32 cellular contexts compared by ENCODE assay signal in the genomic region with DNA sequence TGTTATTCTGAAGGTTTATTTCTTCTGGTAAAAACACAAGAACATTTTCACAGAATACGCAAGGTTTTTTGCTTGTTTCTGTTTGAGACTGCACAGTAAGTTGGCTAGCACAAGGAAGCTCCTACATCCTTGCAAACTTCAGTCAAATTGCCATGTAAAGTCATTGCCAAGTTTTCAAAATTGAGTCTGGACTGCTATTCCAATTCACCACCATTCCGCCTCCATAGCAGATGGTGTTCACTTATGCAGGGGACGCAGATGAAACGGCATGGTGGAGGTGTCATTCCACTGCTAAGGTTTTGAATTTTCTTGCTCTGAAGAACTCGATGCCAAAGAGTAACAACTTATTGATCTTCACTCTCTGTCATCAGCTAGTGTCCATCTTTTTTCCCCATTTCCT.
"Had no signal": no experiment of that assay in that cellular context is flagged by ENCODE, and none has a peak within 500 bp of the region (broad histone marks: within the 10 kb centered on the region; RNA-seq: fewer than 3 reads in every experiment).

No MANE protein-coding gene starts in this region.

- H3K27me3 Mint-ChIP-seq: activated CD4-positive, alpha-beta memory T cell treated with anti-CD3 and anti-CD28 coated beads for 36 hours; activated CD4-positive, alpha-beta T cell treated with anti-CD3 and anti-CD28 coated beads, Interleukin-2, amount 10 ng/mL, durations not matched to agents 24 days and 14 days; activated naive CD8-positive, alpha-beta T cell treated with anti-CD3 and anti-CD28 coated beads for 36 hours; stimulated activated memory B cell treated with anti-CD40 and anti-IgM and Interleukin-4, amounts not matched to agents 10 μg/mL and 1 μg/mL and 100 μg/mL, for 72 hours; stimulated activated naive CD8-positive, alpha-beta T cell treated with anti-CD3 and anti-CD28 coated beads, Interleukin-15, amount 100 ng/mL, for 72 hours; T-helper 17 cell had no signal

- H3K4me3 Mint-ChIP-seq: activated CD4-positive, alpha-beta memory T cell treated with anti-CD3 and anti-CD28 coated beads for 36 hours; activated CD4-positive, alpha-beta T cell treated with anti-CD3 and anti-CD28 coated beads, Interleukin-2, amount 10 ng/mL, durations not matched to agents 24 days and 14 days; activated naive CD4-positive, alpha-beta T cell treated with anti-CD3 and anti-CD28 coated beads for 36 hours; activated naive CD8-positive, alpha-beta T cell treated with anti-CD3 and anti-CD28 coated beads for 36 hours; activated T-helper 1 cell treated with anti-CD3 and anti-CD28 coated beads, Interleukin-12 subunit alpha, Interleukin-12 subunit beta, Interleukin-2, Interleukin-4 antibody, amounts not matched to agents 30 ng/mL and 10 ng/mL and 1 ng/mL, durations not matched to agents 14 hours and 24 hours and 36 hours; endodermal cell; nephron progenitor cell; stimulated activated memory B cell treated with anti-CD40 and anti-IgM and Interleukin-4, amounts not matched to agents 10 μg/mL and 1 μg/mL and 100 μg/mL, for 72 hours; stimulated activated naive CD8-positive, alpha-beta T cell treated with anti-CD3 and anti-CD28 coated beads, Interleukin-15, amount 100 ng/mL, for 72 hours; T-helper 17 cell had no signal

- H3K4me3 ChIP-seq: heart right ventricle, left lung, lung, mucosa of descending colon, ovary, prostate gland, sigmoid colon, suprapubic skin, tibial artery had no signal

- H3K4me1 Mint-ChIP-seq: activated CD4-positive, alpha-beta T cell treated with anti-CD3 and anti-CD28 coated beads, Interleukin-2, amount 10 ng/mL, durations not matched to agents 24 days and 14 days; activated naive CD8-positive, alpha-beta T cell treated with anti-CD3 and anti-CD28 coated beads for 36 hours; stimulated activated memory B cell treated with anti-CD40 and anti-IgM and Interleukin-4, amounts not matched to agents 10 μg/mL and 1 μg/mL and 100 μg/mL, for 72 hours; stimulated activated naive CD8-positive, alpha-beta T cell treated with anti-CD3 and anti-CD28 coated beads, Interleukin-15, amount 100 ng/mL, for 72 hours; T-helper 17 cell had no signal

- H3K9me3 Mint-ChIP-seq: activated CD4-positive, alpha-beta T cell treated with anti-CD3 and anti-CD28 coated beads, Interleukin-2, amount 10 ng/mL, durations not matched to agents 24 days and 14 days; activated T-helper 1 cell treated with anti-CD3 and anti-CD28 coated beads, Interleukin-12 subunit alpha, Interleukin-12 subunit beta, Interleukin-2, Interleukin-4 antibody, amounts not matched to agents 30 ng/mL and 10 ng/mL and 1 ng/mL, durations not matched to agents 14 hours and 24 hours and 36 hours; endodermal cell; nephron progenitor cell; stimulated activated memory B cell treated with anti-CD40 and anti-IgM and Interleukin-4, amounts not matched to agents 10 μg/mL and 1 μg/mL and 100 μg/mL, for 72 hours had no signal

- H3K36me3 ChIP-seq: heart right ventricle, left lung, neutrophil, ovary, prostate gland, sigmoid colon, suprapubic skin, tibial artery had no signal

- H3K27ac Mint-ChIP-seq: activated CD4-positive, alpha-beta memory T cell treated with anti-CD3 and anti-CD28 coated beads for 36 hours; activated CD4-positive, alpha-beta T cell treated with anti-CD3 and anti-CD28 coated beads, Interleukin-2, amount 10 ng/mL, durations not matched to agents 24 days and 14 days; activated naive CD4-positive, alpha-beta T cell treated with anti-CD3 and anti-CD28 coated beads for 36 hours; activated naive CD8-positive, alpha-beta T cell treated with anti-CD3 and anti-CD28 coated beads for 36 hours; activated T-helper 1 cell treated with anti-CD3 and anti-CD28 coated beads, Interleukin-12 subunit alpha, Interleukin-12 subunit beta, Interleukin-2, Interleukin-4 antibody, amounts not matched to agents 30 ng/mL and 10 ng/mL and 1 ng/mL, durations not matched to agents 14 hours and 24 hours and 36 hours; endodermal cell; nephron progenitor cell; stimulated activated memory B cell treated with anti-CD40 and anti-IgM and Interleukin-4, amounts not matched to agents 10 μg/mL and 1 μg/mL and 100 μg/mL, for 72 hours; stimulated activated naive CD8-positive, alpha-beta T cell treated with anti-CD3 and anti-CD28 coated beads, Interleukin-15, amount 100 ng/mL, for 72 hours; T-helper 17 cell had no signal

- H3K27ac ChIP-seq: foreskin keratinocyte, heart right ventricle, left lung, neutrophil, ovary, prostate gland, sigmoid colon, suprapubic skin, tibial artery had no signal

- H3K27me3 ChIP-seq: foreskin keratinocyte, heart right ventricle, left lung, neutrophil, ovary, sigmoid colon, suprapubic skin, tibial artery had no signal

- H3K9me3 ChIP-seq: heart right ventricle, left lung, mucosa of descending colon, neutrophil, ovary, prostate gland, sigmoid colon, suprapubic skin, tibial artery had no signal

- ATAC-seq: esophagus mucosa; foreskin keratinocyte; heart right ventricle; left lung; mucosa of descending colon; stimulated activated memory B cell treated with anti-CD40 and anti-IgM and Interleukin-4, amounts not matched to agents 10 μg/mL and 1 μg/mL and 100 μg/mL, for 72 hours; stimulated activated naive CD8-positive, alpha-beta T cell treated with anti-CD3 and anti-CD28 coated beads, Interleukin-15, amount 100 ng/mL, for 72 hours; T-helper 17 cell had no signal

- H3K4me1 ChIP-seq: foreskin keratinocyte, left lung, prostate gland, sigmoid colon, suprapubic skin, tibial artery had no signal

- DNase-seq: activated CD4-positive, alpha-beta memory T cell treated with anti-CD3 and anti-CD28 coated beads for 36 hours; activated CD4-positive, alpha-beta T cell treated with anti-CD3 and anti-CD28 coated beads, Interleukin-2, amount 10 ng/mL, durations not matched to agents 24 days and 14 days; activated CD4-positive, CD25-positive, alpha-beta regulatory T cell treated with anti-CD3 and anti-CD28 coated beads, Interleukin-2, amount 50 U/mL, for 72 hours; activated CD8-positive, alpha-beta memory T cell treated with anti-CD3 and anti-CD28 coated beads, Interleukin-2, amount 50 U/mL, for 4 hours; activated effector memory CD4-positive, alpha-beta T cell treated with anti-CD3 and anti-CD28 coated beads, Interleukin-2, amount 50 U/mL, for 16 hours; activated naive CD4-positive, alpha-beta T cell treated with anti-CD3 and anti-CD28 coated beads for 36 hours; activated naive CD8-positive, alpha-beta T cell treated with anti-CD3 and anti-CD28 coated beads for 36 hours; activated T-cell treated with anti-CD3 and anti-CD28 coated beads, Interleukin-2, amount 50 U/mL, for 1 hour; endodermal cell; foreskin keratinocyte; heart right ventricle; left lung; mesendoderm; mucosa of descending colon; nephron progenitor cell; ovary; sigmoid colon; small intestine; stimulated activated CD4-positive, alpha-beta T cell treated with anti-CD3 and anti-CD28 coated beads, Interleukin-1b, Interleukin-23, amount 100 ng/mL, for 48 hours; stimulated activated CD4-positive, alpha-beta T cell treated with anti-CD3 and anti-CD28 coated beads, Interleukin-4, amount 100 ng/mL, for 4 hours; stimulated activated CD8-positive, alpha-beta memory T cell treated with anti-CD3 and anti-CD28 coated beads, Interleukin-4, amount 100 ng/mL, for 48 hours; stimulated activated naive CD8-positive, alpha-beta T cell treated with anti-CD3 and anti-CD28 coated beads, Interleukin-15, amount 100 ng/mL, for 72 hours; T-helper 17 cell; T1000; tibial artery had no signal

- H3K36me3 Mint-ChIP-seq: activated CD4-positive, alpha-beta memory T cell treated with anti-CD3 and anti-CD28 coated beads for 36 hours; activated naive CD8-positive, alpha-beta T cell treated with anti-CD3 and anti-CD28 coated beads for 36 hours; stimulated activated memory B cell treated with anti-CD40 and anti-IgM and Interleukin-4, amounts not matched to agents 10 μg/mL and 1 μg/mL and 100 μg/mL, for 72 hours had no signal
